ENCODE assay signal across 15 cellular contexts in genomic region chr17:69492410-69493071, GRCh38.
DNase-seq lines count a peak whose midpoint lies in the region; ATAC-seq and TF ChIP-seq lines count a peak whose summit lies in the region.
"Had no signal": no experiment of that assay in that cellular context is flagged by ENCODE, and none has a peak within 500 bp of the region (broad histone marks: within the 10 kb centered on the region; RNA-seq: fewer than 3 reads in every experiment).

No MANE protein-coding gene starts in this region.

- CTCF ChIA-PET in HEK293 (lab: Yijun Ruan, JAX): interaction anchor here (1.5 to 2.0 kb wide), 2 partner anchors 14 to 31 kb away, joined by 5 to 7 read pairs; no protein-coding TSS in a partner anchor

- ATAC-seq in T-helper 17 cell: no peak
- no peak for ATAC-seq in GM19035 (IDR thresholded peaks at IDR 0.05; ENCODE audit: unreplicated experiment)
- ATAC-seq in GM18511 (IDR thresholded peaks at IDR 0.05; ENCODE audit: unreplicated experiment): no peak

- no peaks in the 10 kb centered on the region for H4K20me1 ChIP-seq in smooth muscle cell (ENCODE audit: low read depth)

- peaks cover 4% of the 10 kb centered on the region for H3K36me3 Mint-ChIP-seq in T-helper 17 cell (ENCODE audit: low read depth)
- H3K36me3 Mint-ChIP-seq: naive B cell had no signal

- WGBS in smooth muscle cell (ENCODE audit: low lambda C conversion rate): 15% methylated on average over 3 of the region's 3 CpGs

- no peaks in the 10 kb centered on the region for H3K27me3 ChIP-seq in smooth muscle cell (ENCODE audit: low read depth)
- H3K27me3 ChIP-seq: suprapubic skin had no signal

- H3K27me3 Mint-ChIP-seq in T-helper 17 cell: no peaks in the 10 kb centered on the region

- no peaks in the 10 kb centered on the region for H3K36me3 ChIP-seq in HEK293 (ENCODE audit: control insufficient read depth in 2 of 2, insufficient read depth in 1 of 2, low read length in 2 of 2)
- H3K36me3 ChIP-seq in smooth muscle cell (ENCODE audit: low read depth): no peaks in the 10 kb centered on the region
- H3K36me3 ChIP-seq: suprapubic skin had no signal

- POLR2A ChIA-PET in HEK293 (lab: Yijun Ruan, JAX): no interaction called here

- 0 out of 2 replicates have a peak, but pooled peaks cover 3% of the 10 kb centered on the region for H3K4me1 ChIP-seq in HEK293 (ENCODE audit: control insufficient read depth, insufficient read depth, low read length)
- H3K4me1 ChIP-seq in smooth muscle cell (ENCODE audit: low read depth): peaks cover 10% of the 10 kb centered on the region

- H3K9me3 ChIP-seq in HEK293 (ENCODE audit: control insufficient read depth, insufficient read depth, low read depth, low read length) (no peaks in the 10 kb centered on the region), T-helper 17 cell (ENCODE audit: control insufficient read depth, low read length, poor library complexity, severe bottlenecking) (no peaks in the 10 kb centered on the region), smooth muscle cell (replicated peaks; ENCODE audit: low read depth) (no peaks in the 10 kb centered on the region)
- H3K9me3 ChIP-seq: suprapubic skin had no signal

- H3K4me3 Mint-ChIP-seq in T-helper 17 cell: no peak overlapping the region
- H3K4me3 Mint-ChIP-seq: naive B cell had no signal

- H3K9ac ChIP-seq in smooth muscle cell (ENCODE audit: low read depth): no peak overlapping the region
- H3K9ac ChIP-seq: KMS-11 had no signal

- peak overlapping the region; percentile 45 for H3K27ac Mint-ChIP-seq in T-helper 17 cell

- no peak for TF ChIP-seq CTCF in HEK293 (tag by site-specific recombination; IDR thresholded peaks at IDR 0.05)
- no peak for TF ChIP-seq CTCF in fibroblast of villous mesenchyme (IDR thresholded peaks at IDR 0.05; ENCODE audit: insufficient read depth, low read depth, low read length)
- no peak for TF ChIP-seq CTCF in smooth muscle cell (IDR thresholded peaks at IDR 0.05; ENCODE audit: borderline replicate concordance, insufficient read depth, poor library complexity, severe bottlenecking)

- DNase-seq in T-helper 17 cell (no peak), fibroblast of villous mesenchyme (ENCODE audit: low read depth) (peak; percentile 73), smooth muscle cell (lab: John Stamatoyannopoulos, UW; ENCODE audit: unreplicated experiment) (no peak), ureter (ENCODE audit: low spot score) (no peak)
- DNase-seq: activated CD8-positive, alpha-beta memory T cell treated with anti-CD3 and anti-CD28 coated beads, Interleukin-2, amount 50 U/mL, for 4 hours; hippocampal formation; naive B cell; NCI-H510A treated with DMSO at 0.1 percent for 48 hours; stimulated activated CD4-positive, alpha-beta T cell treated with anti-CD3 and anti-CD28 coated beads, Interleukin-2, amount 100 ng/mL, for 24 hours; T-helper 1 cell had no signal

- peaks cover 21% of the 10 kb centered on the region for H3K4me1 Mint-ChIP-seq in T-helper 17 cell

- H3K4me3 ChIP-seq in HEK293 (ENCODE audit: low read depth, low read length) (no peak overlapping the region), fibroblast of villous mesenchyme (ENCODE audit: low read depth, low read length) (no peak overlapping the region), smooth muscle cell (no peak overlapping the region)
- H3K4me3 ChIP-seq: suprapubic skin had no signal

- H3F3A ChIP-seq in smooth muscle cell (ENCODE audit: low read depth): no peaks in the 10 kb centered on the region

- H2AFZ ChIP-seq in smooth muscle cell (ENCODE audit: low read depth): no peak overlapping the region

- H3K27ac ChIP-seq in HEK293 (ENCODE audit: extremely low read depth, low read depth, low read length): no peak overlapping the region
- no peak overlapping the region for H3K27ac ChIP-seq in smooth muscle cell (ENCODE audit: low read depth)
- H3K27ac ChIP-seq: KMS-11, suprapubic skin had no signal

- no peaks in the 10 kb centered on the region for H3K79me2 ChIP-seq in smooth muscle cell (ENCODE audit: low read depth)

- H3K4me2 ChIP-seq in smooth muscle cell: peak overlapping the region; percentile 29
- H3K4me2 ChIP-seq: KMS-11 had no signal

TF ChIP-seq in HEK293, 187 proteins besides CTCF, POLR2A, EP300 and RAD21:
- TF ChIP-seq ZSCAN30 (tag by site-specific recombination; IDR thresholded peaks at IDR 0.05): 0 out of 2 replicates have a peak, but pooled peaks have one; percentile 34
- TF ChIP-seq KLF1 (tag by site-specific recombination; IDR thresholded peaks at IDR 0.05): no peak
